Comparison of ENCODE assay signal across 8 cellular contexts in the genomic region with DNA sequence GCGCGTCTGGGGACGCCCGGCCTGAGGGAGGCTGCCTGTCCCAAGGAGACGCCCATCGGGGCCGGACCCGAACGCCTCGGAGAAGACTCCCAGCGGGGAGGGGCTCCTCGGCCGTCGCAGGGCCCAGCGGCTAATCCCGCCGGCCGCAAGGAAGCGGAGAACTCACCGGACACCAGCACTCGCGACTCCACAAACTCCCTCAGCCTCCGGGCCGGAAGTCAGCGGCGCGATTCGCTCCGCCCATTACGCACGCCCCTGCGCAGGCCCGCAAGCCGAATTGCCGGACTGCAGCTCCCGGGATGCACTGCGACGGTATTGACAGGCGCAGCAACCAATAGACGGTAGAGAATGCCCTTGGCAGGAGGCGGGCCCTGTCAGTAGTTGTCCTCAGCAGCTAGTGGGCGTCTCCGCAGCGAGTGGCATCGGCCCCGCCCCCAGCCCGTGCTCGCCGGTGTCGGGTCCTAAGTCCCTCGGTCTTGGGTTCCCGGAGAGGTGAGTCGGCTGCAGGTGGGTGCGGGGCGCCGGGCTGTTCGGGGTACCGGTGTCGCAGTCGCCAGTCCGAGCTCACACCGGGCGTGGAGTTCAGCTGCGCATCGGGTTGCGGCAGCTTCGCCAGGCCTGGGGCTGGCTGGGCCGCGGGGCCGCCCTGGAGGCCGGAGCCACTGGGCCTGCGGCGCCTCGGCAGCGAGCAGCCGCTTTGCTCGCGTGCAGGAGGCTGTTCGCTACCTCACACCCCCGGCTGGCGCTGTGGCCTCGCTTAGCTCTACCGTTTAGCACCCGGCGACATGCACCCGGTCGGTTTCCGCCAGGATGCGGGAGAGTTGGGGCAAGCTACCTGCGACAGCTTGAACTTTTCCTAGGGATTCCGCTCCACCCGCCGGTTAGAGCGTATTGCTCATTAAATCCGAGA. TPM values are rescaled to one million over a fixed set of nuclear protein-coding genes. Genes with fewer than 3 reads are reported as not detected.
A peak's percentile ranks its signal among the peaks of the same experiment; 100 is the strongest.
DNase-seq lines count a peak whose midpoint lies in the region; ATAC-seq and TF ChIP-seq lines count a peak whose summit lies in the region.

A gene (plus strand): TSS at position 437 of the 910 bp plus-strand sequence. CDS start 790 bp downstream, outside the sequence.
A gene (minus strand): TSS at position 226 of the 910 bp plus-strand sequence. CDS start 3,447 bp downstream, outside the sequence.

- H3K27ac Mint-ChIP-seq in activated naive CD8-positive, alpha-beta T cell treated with anti-CD3 and anti-CD28 coated beads, Interleukin-2, amount 50 U/mL, for 24 hours, result peak within 1 kb of the TSS; percentile 82
- peak within 1 kb of the TSS; percentile 91 for H3K27ac Mint-ChIP-seq in type B pancreatic cell

- peaks cover 60% of the 10 kb centered on the region for H3K36me3 Mint-ChIP-seq in activated naive CD8-positive, alpha-beta T cell treated with anti-CD3 and anti-CD28 coated beads, Interleukin-2, amount 50 U/mL, for 24 hours (ENCODE audit: low read depth)
- H3K36me3 Mint-ChIP-seq in type B pancreatic cell, result peaks cover 63% of the 10 kb centered on the region

- intact Hi-C loops in cardiac septum (cut with DNase I), result loop anchor here (2.0 kb wide), 2 partner anchors 56 to 118 kb away; a partner anchor contains a TSS

- ATAC-seq in HG02763 (IDR thresholded peaks at IDR 0.05; ENCODE audit: unreplicated experiment), result peak; percentile 98
- ATAC-seq in activated naive CD8-positive, alpha-beta T cell treated with anti-CD3 and anti-CD28 coated beads, Interleukin-2, amount 50 U/mL, for 24 hours, result peak; percentile 100

- TF ChIP-seq CTCF in GM12874 (IDR thresholded peaks at IDR 0.05; ENCODE audit: insufficient read depth, low read depth, low read length) (0 out of 2 replicates have a peak, but pooled peaks have one; percentile 1), type B pancreatic cell (conservative IDR thresholded peaks at IDR 0.05) (no peak)

- peaks cover 40% of the 10 kb centered on the region for H3K4me1 Mint-ChIP-seq in activated naive CD8-positive, alpha-beta T cell treated with anti-CD3 and anti-CD28 coated beads, Interleukin-2, amount 50 U/mL, for 24 hours
- H3K4me1 Mint-ChIP-seq in type B pancreatic cell (ENCODE audit: unreplicated experiment), result peaks cover 10% of the 10 kb centered on the region

- DNase-seq in NCI-H1417 treated with DMSO at 0.1 percent for 48 hours (lab: John Stamatoyannopoulos, UW) (peak; percentile 91), SW480 (ENCODE audit: low spot score) (peak; percentile 99), cardiac septum (ENCODE audit: low spot score) (peak; percentile 100), pons (ENCODE audit: low spot score) (peak; percentile 98), type B pancreatic cell (ENCODE audit: extremely low spot score, unreplicated experiment) (peak; percentile 99)
- DNase-seq in activated naive CD8-positive, alpha-beta T cell treated with anti-CD3 and anti-CD28 coated beads, Interleukin-2, amount 50 U/mL, for 24 hours, result peak; percentile 98

- H3K9me3 Mint-ChIP-seq in activated naive CD8-positive, alpha-beta T cell treated with anti-CD3 and anti-CD28 coated beads, Interleukin-2, amount 50 U/mL, for 24 hours, result peaks cover 42% of the 10 kb centered on the region
- H3K9me3 Mint-ChIP-seq in type B pancreatic cell, result peaks cover 26% of the 10 kb centered on the region

- peak within 1 kb of the TSS; percentile 95 for H3K4me3 Mint-ChIP-seq in activated naive CD8-positive, alpha-beta T cell treated with anti-CD3 and anti-CD28 coated beads, Interleukin-2, amount 50 U/mL, for 24 hours
- H3K4me3 Mint-ChIP-seq in type B pancreatic cell, result peak within 1 kb of the TSS; percentile 95

- no peaks in the 10 kb centered on the region for H3K27me3 Mint-ChIP-seq in activated naive CD8-positive, alpha-beta T cell treated with anti-CD3 and anti-CD28 coated beads, Interleukin-2, amount 50 U/mL, for 24 hours
- no peaks in the 10 kb centered on the region for H3K27me3 Mint-ChIP-seq in type B pancreatic cell

RNA-seq across cellular contexts. Expression of the first gene that starts in this region (rescaled TPM):
- 9.2 TPM for total RNA-seq in cardiac septum
- total RNA-seq in type B pancreatic cell (ENCODE audit: low replicate concordance), result 10.8 and 14.9 TPM in 2 replicates

RNA-seq across cellular contexts. Expression of the second gene that starts in this region (rescaled TPM):
- total RNA-seq in cardiac septum (7.2 TPM), type B pancreatic cell (ENCODE audit: low replicate concordance) (12.4 and 15.0 TPM in 2 replicates)

Comparison
In these comparisons a context has a peak if more than half of its experiments do, and no peak if none do; other contexts are left out.
1. Peak in every context shown above with its lines: DNase-seq and ATAC-seq.